7 cellular contexts compared by ENCODE assay signal in the genomic region with DNA sequence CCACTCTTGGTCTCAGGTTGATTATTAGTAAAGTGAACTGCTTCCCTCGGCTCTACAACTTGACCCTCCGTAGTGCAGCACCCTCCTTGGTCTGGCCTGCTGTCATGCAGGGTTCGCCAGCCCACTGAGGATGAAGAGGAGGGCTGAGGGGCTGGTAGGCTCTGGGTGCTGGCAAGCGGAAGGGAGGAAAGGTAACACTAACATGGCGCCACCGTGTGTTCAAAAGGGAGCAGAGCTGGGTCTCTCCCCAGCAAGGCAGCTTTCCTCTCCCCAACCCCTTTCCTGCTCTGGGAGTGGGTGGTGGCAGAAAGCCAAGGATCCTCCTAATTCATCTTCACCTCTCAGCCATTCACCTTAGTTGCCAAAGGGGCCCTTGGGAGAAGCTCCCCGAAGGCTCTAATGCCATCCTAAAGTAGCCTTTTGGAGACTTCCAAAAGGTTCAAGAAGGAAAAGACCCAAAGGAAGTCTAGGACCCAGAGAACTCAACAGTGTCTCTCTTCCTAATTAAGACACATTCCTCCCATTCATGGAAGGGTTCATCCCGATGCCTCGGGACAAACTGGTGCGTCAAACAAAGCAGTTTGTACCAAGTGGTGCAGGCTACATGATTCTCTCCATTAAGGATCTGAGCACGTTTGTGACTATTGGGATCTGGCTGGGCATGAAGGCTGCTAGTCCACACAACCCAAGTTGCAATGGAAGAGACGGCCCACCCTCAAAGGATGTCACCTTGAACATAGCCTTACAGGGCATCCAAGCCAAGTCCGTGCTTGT.
DNase-seq lines count a peak whose midpoint lies in the region; ATAC-seq and TF ChIP-seq lines count a peak whose summit lies in the region.

No MANE protein-coding gene starts in this region.

- H3K4ac ChIP-seq in trophoblast cell (ENCODE audit: low read depth, low read length): no peak overlapping the region

- H3K4me2 ChIP-seq in trophoblast cell (ENCODE audit: low read length): no peak overlapping the region

- H3K27me3 ChIP-seq in foreskin keratinocyte (no peaks in the 10 kb centered on the region), trophoblast cell (ENCODE audit: insufficient read depth, low read length) (no peaks in the 10 kb centered on the region)

- peak overlapping the region; percentile 27 for H2BK120ac ChIP-seq in trophoblast cell (ENCODE audit: insufficient read depth, low read length, poor library complexity)

- no peak overlapping the region for H3K27ac ChIP-seq in foreskin keratinocyte
- no peak overlapping the region for H3K27ac ChIP-seq in trophoblast cell (ENCODE audit: low read depth, low read length)
- peak overlapping the region; percentile 30 for H3K27ac ChIP-seq in urinary bladder (ENCODE audit: low read depth)

- H3K23ac ChIP-seq in trophoblast cell (ENCODE audit: low read length): no peak overlapping the region

- no peak overlapping the region for H2AK5ac ChIP-seq in trophoblast cell (ENCODE audit: low read length)

- H3K9me3 Mint-ChIP-seq in activated T-helper 2 cell treated with anti-CD3 and anti-CD28 coated beads, Interferon-gamma antibody, Interleukin-2, Interleukin-4, amounts not matched to agents 10 μg/mL and 5 μg/mL and 100 μg/mL, durations not matched to agents 14 hours and 24 hours and 36 hours: no peaks in the 10 kb centered on the region

- no peak overlapping the region for H3K27ac Mint-ChIP-seq in activated T-helper 2 cell treated with anti-CD3 and anti-CD28 coated beads, Interferon-gamma antibody, Interleukin-2, Interleukin-4, amounts not matched to agents 10 μg/mL and 5 μg/mL and 100 μg/mL, durations not matched to agents 14 hours and 24 hours and 36 hours

- H2BK5ac ChIP-seq in trophoblast cell (ENCODE audit: low read depth, low read length, poor library complexity): no peak overlapping the region

- H3K4me3 ChIP-seq in trophoblast cell (ENCODE audit: low read depth, low read length): no peak overlapping the region
- no peak overlapping the region for H3K4me3 ChIP-seq in urinary bladder (ENCODE audit: low read depth, low read length)

- H3K36me3 ChIP-seq in trophoblast cell (ENCODE audit: control insufficient read depth in 1 of 2, insufficient read depth in 2 of 2, low read length in 2 of 2): peaks cover 0 to 4% of the 10 kb centered on the region in 2 experiments
- H3K36me3 ChIP-seq in urinary bladder (ENCODE audit: insufficient read depth): no peaks in the 10 kb centered on the region

- peak; percentile 73 for DNase-seq in GM13977 (ENCODE audit: low spot score)
- peak; percentile 87 to 95 for DNase-seq in Kasumi-1 (lab: John Stamatoyannopoulos, UW)
- DNase-seq in RPMI7951 (ENCODE audit: low read depth): peak; percentile 52
- DNase-seq in activated T-helper 2 cell treated with anti-CD3 and anti-CD28 coated beads, Interferon-gamma antibody, Interleukin-2, Interleukin-4, amounts not matched to agents 10 μg/mL and 5 μg/mL and 100 μg/mL, durations not matched to agents 14 hours and 24 hours and 36 hours (ENCODE audit: low spot score): peak; percentile 53
- peak in 1 of 2 donors; percentile 35 for DNase-seq in foreskin keratinocyte
- DNase-seq in trophoblast cell: peak; percentile 21 to 64

- H2AFZ ChIP-seq in trophoblast cell (ENCODE audit: insufficient read depth, low read length, poor library complexity): no peak overlapping the region

- H3K27me3 Mint-ChIP-seq in activated T-helper 2 cell treated with anti-CD3 and anti-CD28 coated beads, Interferon-gamma antibody, Interleukin-2, Interleukin-4, amounts not matched to agents 10 μg/mL and 5 μg/mL and 100 μg/mL, durations not matched to agents 14 hours and 24 hours and 36 hours (ENCODE audit: low read depth): no peaks in the 10 kb centered on the region

- H3K4me3 Mint-ChIP-seq in activated T-helper 2 cell treated with anti-CD3 and anti-CD28 coated beads, Interferon-gamma antibody, Interleukin-2, Interleukin-4, amounts not matched to agents 10 μg/mL and 5 μg/mL and 100 μg/mL, durations not matched to agents 14 hours and 24 hours and 36 hours (ENCODE audit: low read depth): no peak overlapping the region

- peaks cover 2% of the 10 kb centered on the region for H3K9me3 ChIP-seq in trophoblast cell (ENCODE audit: insufficient read depth, low read depth, low read length)

- in situ Hi-C loops in GM13977 (cut with MboI; ENCODE audit: low pct_unique_long_range_greater_than_20kb, low sequenced_read_pairs, unreplicated experiment): loop anchor here (5.0 to 10.0 kb wide), 2 partner anchors 95 to 172 kb away; no protein-coding TSS in a partner anchor

- H3K9ac ChIP-seq in trophoblast cell (ENCODE audit: low read length): no peak overlapping the region

- intact Hi-C loops in activated T-helper 2 cell treated with anti-CD3 and anti-CD28 coated beads, Interferon-gamma antibody, Interleukin-2, Interleukin-4, amounts not matched to agents 10 μg/mL and 5 μg/mL and 100 μg/mL, durations not matched to agents 14 hours and 24 hours and 36 hours (cut with micrococcal nuclease): loop anchor here (1.0 to 10.0 kb wide), 3 partner anchors 105 to 412 kb away; partner anchors contain the start of gene SPATA20

- no peak overlapping the region for H4K12ac ChIP-seq in trophoblast cell (ENCODE audit: low read depth, low read length)

- peak overlapping the region; percentile 7 for H3K18ac ChIP-seq in trophoblast cell (ENCODE audit: low read length)

- H3K79me2 ChIP-seq in trophoblast cell (ENCODE audit: control insufficient read depth, insufficient read depth, low read length, poor library complexity): peaks cover 6% of the 10 kb centered on the region

- H3K36me3 Mint-ChIP-seq in activated T-helper 2 cell treated with anti-CD3 and anti-CD28 coated beads, Interferon-gamma antibody, Interleukin-2, Interleukin-4, amounts not matched to agents 10 μg/mL and 5 μg/mL and 100 μg/mL, durations not matched to agents 14 hours and 24 hours and 36 hours (ENCODE audit: low read depth): no peaks in the 10 kb centered on the region

- H3K79me1 ChIP-seq in trophoblast cell (ENCODE audit: low read length): peaks cover 25% of the 10 kb centered on the region

- H3K4me1 Mint-ChIP-seq in activated T-helper 2 cell treated with anti-CD3 and anti-CD28 coated beads, Interferon-gamma antibody, Interleukin-2, Interleukin-4, amounts not matched to agents 10 μg/mL and 5 μg/mL and 100 μg/mL, durations not matched to agents 14 hours and 24 hours and 36 hours (ENCODE audit: low read depth): peaks cover 2% of the 10 kb centered on the region

- peak overlapping the region; percentile 64 for H2BK12ac ChIP-seq in trophoblast cell (ENCODE audit: low read length)

- H3K14ac ChIP-seq in trophoblast cell (ENCODE audit: low read length): peak overlapping the region; percentile 19

- peak overlapping the region; percentile 80 for H4K91ac ChIP-seq in trophoblast cell (ENCODE audit: low read depth, low read length)

- peak; percentile 81 for TF ChIP-seq CTCF in GM13977 (IDR thresholded peaks at IDR 0.05; ENCODE audit: extremely low read depth, insufficient read depth, missing control alignments)
- peak; percentile 81 for TF ChIP-seq CTCF in foreskin keratinocyte (conservative IDR thresholded peaks at IDR 0.05)

- H3K4me1 ChIP-seq in foreskin keratinocyte: peaks cover 7% of the 10 kb centered on the region
- H3K4me1 ChIP-seq in trophoblast cell (ENCODE audit: control insufficient read depth in 1 of 2, insufficient read depth in 2 of 2, low read length in 2 of 2): peaks cover 19 to 29% of the 10 kb centered on the region in 2 experiments
- peaks cover 2% of the 10 kb centered on the region for H3K4me1 ChIP-seq in urinary bladder (ENCODE audit: insufficient read depth)

- WGBS in trophoblast cell (ENCODE audit: extremely low coverage, insufficient coverage, insufficient read length): no CpG with 5 or more reads among the region's 13 CpGs
- WGBS in urinary bladder: 45% methylated on average over 13 of the region's 13 CpGs

- peak overlapping the region; percentile 8 for H4K8ac ChIP-seq in trophoblast cell (ENCODE audit: low read depth, low read length)

- ATAC-seq in foreskin keratinocyte: peak; percentile 36
